In the genomic region with DNA sequence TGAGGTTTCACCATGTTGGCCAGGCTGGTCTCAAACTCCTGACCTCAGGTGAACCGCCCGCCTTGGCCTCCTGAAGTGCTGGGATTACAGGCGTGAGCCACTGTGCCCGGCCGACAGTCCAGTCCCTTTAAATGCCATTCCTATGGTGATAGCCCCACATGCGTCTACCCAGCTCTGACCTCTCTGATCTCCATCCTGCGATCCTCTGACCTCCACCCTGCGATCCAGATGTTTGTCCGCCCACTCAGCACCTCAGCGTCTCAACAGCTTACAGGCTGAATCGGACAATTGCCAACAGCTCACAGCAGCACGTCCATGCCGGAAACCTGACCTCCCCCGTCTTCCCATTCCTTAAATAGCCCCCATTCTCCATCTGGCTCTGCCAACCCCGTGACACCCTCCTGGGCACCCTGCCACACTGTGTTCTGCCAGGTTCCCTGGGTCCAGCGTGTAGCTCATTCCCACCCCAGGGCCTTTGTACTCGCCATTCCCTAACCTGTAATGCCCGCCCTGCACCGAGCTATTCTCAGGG, we compare ENCODE assay signal across 20 cellular contexts. TPM values are rescaled to one million over a fixed set of nuclear protein-coding genes. Genes with fewer than 3 reads are reported as not detected.
A peak's percentile ranks its signal among the peaks of the same experiment; 100 is the strongest.
DNase-seq lines count a peak whose midpoint lies in the region; ATAC-seq and TF ChIP-seq lines count a peak whose summit lies in the region.
"Had no signal": no experiment of that assay in that cellular context is flagged by ENCODE, and none has a peak within 500 bp of the region (broad histone marks: within the 10 kb centered on the region; RNA-seq: fewer than 3 reads in every experiment).

No MANE protein-coding gene starts in this region.

- H3K4me3 Mint-ChIP-seq in nephron: no peak overlapping the region
- H3K4me3 Mint-ChIP-seq: activated T-helper 1 cell treated with anti-CD3 and anti-CD28 coated beads, Interleukin-12 subunit alpha, Interleukin-12 subunit beta, Interleukin-2, Interleukin-4 antibody, amounts not matched to agents 30 ng/mL and 10 ng/mL and 1 ng/mL, durations not matched to agents 14 hours and 24 hours and 36 hours; effector memory CD8-positive, alpha-beta T cell had no signal

- H3K4me3 ChIP-seq in SK-N-SH (ENCODE audit: low read depth in 2 of 2, low read length in 1 of 2) (no peak overlapping the region), aorta (ENCODE audit: low read length in 2 of 2) (no peak overlapping the region)
- H3K4me3 ChIP-seq: PC-9, SK-N-MC, smooth muscle cell, suprapubic skin had no signal

- no peaks in the 10 kb centered on the region for H3K36me3 ChIP-seq in SK-N-SH (replicated peaks in 1 of 2; ENCODE audit: control insufficient read depth in 1 of 2, insufficient read depth in 2 of 2, low read length in 1 of 2)
- no peaks in the 10 kb centered on the region for H3K36me3 ChIP-seq in aorta (ENCODE audit: control insufficient read depth in 1 of 2, insufficient read depth in 2 of 2, low read length in 1 of 2)
- H3K36me3 ChIP-seq: suprapubic skin had no signal

- H3K4me1 ChIP-seq in SK-N-SH (ENCODE audit: control insufficient read depth in 1 of 2, insufficient read depth in 2 of 2, low read depth in 1 of 2, low read length in 1 of 2) (peaks cover 0 to 2% of the 10 kb centered on the region in 2 experiments; a peak in 1 of 4 replicates), aorta (ENCODE audit: control insufficient read depth in 1 of 2, insufficient read depth in 2 of 2, low read length in 2 of 2) (no peaks in the 10 kb centered on the region)

- H3K27me3 ChIP-seq in SK-N-SH (ENCODE audit: insufficient read depth): no peaks in the 10 kb centered on the region
- no peaks in the 10 kb centered on the region for H3K27me3 ChIP-seq in aorta (ENCODE audit: control insufficient read depth in 1 of 2, insufficient read depth in 2 of 2, low read length in 1 of 2)
- H3K27me3 ChIP-seq: suprapubic skin had no signal

- H2AFZ ChIP-seq in SK-N-SH (ENCODE audit: low read depth): no peak overlapping the region
- H2AFZ ChIP-seq: PC-9 had no signal

- H3K4me2 ChIP-seq in SK-N-SH: no peak overlapping the region
- H3K4me2 ChIP-seq: PC-9, smooth muscle cell had no signal

- H3K9me3 ChIP-seq in SK-N-SH: no peaks in the 10 kb centered on the region
- H3K9me3 ChIP-seq in aorta (ENCODE audit: control insufficient read depth, low read length): no peaks in the 10 kb centered on the region
- H3K9me3 ChIP-seq: suprapubic skin had no signal

- H3K4me1 Mint-ChIP-seq in nephron: peaks cover 31% of the 10 kb centered on the region

- H3K79me2 ChIP-seq in SK-N-SH (ENCODE audit: insufficient read depth): no peaks in the 10 kb centered on the region

- H3K27ac Mint-ChIP-seq in nephron: peak overlapping the region in 2 of 3 experiments; percentile 21 to 23
- H3K27ac Mint-ChIP-seq: activated T-helper 1 cell treated with anti-CD3 and anti-CD28 coated beads, Interleukin-12 subunit alpha, Interleukin-12 subunit beta, Interleukin-2, Interleukin-4 antibody, amounts not matched to agents 30 ng/mL and 10 ng/mL and 1 ng/mL, durations not matched to agents 14 hours and 24 hours and 36 hours; effector memory CD8-positive, alpha-beta T cell had no signal

- intact Hi-C loops in cardiac septum (cut with DNase I): no loop called here
- intact Hi-C loops in aorta (cut with DNase I): loop anchor here in 1 of 2 donors (2.0 kb wide), 1 partner anchor 116 kb away; no protein-coding TSS in a partner anchor

- H3K27ac ChIP-seq in SK-N-SH (ENCODE audit: low read depth in 2 of 2, low read length in 1 of 2): no peak overlapping the region
- no peak overlapping the region for H3K27ac ChIP-seq in aorta (ENCODE audit: low read depth in 1 of 2, low read length in 2 of 2)
- H3K27ac ChIP-seq: 22Rv1, PC-9, SK-N-MC, suprapubic skin had no signal

- no peaks in the 10 kb centered on the region for H3F3A ChIP-seq in SK-N-SH (replicated peaks; ENCODE audit: insufficient read depth)

- POLR2A ChIA-PET in SK-N-SH (lab: Yijun Ruan, JAX): no interaction called here

- peaks cover 28% of the 10 kb centered on the region for H3K27me3 Mint-ChIP-seq in nephron (ENCODE audit: low read depth)

- TF ChIP-seq EP300 in SK-N-SH (IDR thresholded peaks at IDR 0.05; ENCODE audit: borderline replicate concordance in 1 of 2, low read depth in 1 of 2, low read length in 1 of 2): no peak

- H3K36me3 Mint-ChIP-seq in nephron (ENCODE audit: low read depth): peaks cover 4% of the 10 kb centered on the region

- H4K20me1 ChIP-seq in SK-N-SH (ENCODE audit: insufficient read depth): no peaks in the 10 kb centered on the region

- no peak for TF ChIP-seq CTCF in SK-N-SH (IDR thresholded peaks at IDR 0.05)
- TF ChIP-seq CTCF in nephron (IDR thresholded peaks at IDR 0.05; ENCODE audit: unreplicated experiment in 3 of 3): no peak

- H3K9me2 ChIP-seq in SK-N-SH: no peaks in the 10 kb centered on the region

- H3K9me3 Mint-ChIP-seq in nephron: peaks cover 20% of the 10 kb centered on the region

- WGBS in SK-N-SH (ENCODE audit: low lambda C conversion rate): 79% methylated on average over 19 of the region's 19 CpGs
- WGBS in aorta, 2 donors: 19 to 21% methylated on average over 19 of the region's 19 CpGs

- DNase-seq in SK-N-SH (peak; percentile 10), cardiac septum (ENCODE audit: low spot score) (peak; percentile 88), aorta (peak; percentile 86 to 92), NCI-H1417 (lab: John Stamatoyannopoulos, UW) (no peak)
- DNase-seq in activated CD4-positive, alpha-beta T cell treated with anti-CD3 and anti-CD28 coated beads, Interleukin-2, amount 50 U/mL, for 1 hour: no peak
- DNase-seq: activated CD4-positive, CD25-positive, alpha-beta regulatory T cell treated with anti-CD3 and anti-CD28 coated beads, Interleukin-2, amount 50 U/mL, for 72 hours; effector memory CD8-positive, alpha-beta T cell; left colon; NCI-H1092 treated with DMSO at 0.1 percent for 48 hours; NCI-H2171 treated with DMSO at 0.1 percent for 48 hours; PC-9 had no signal

- no peak for TF ChIP-seq RAD21 in SK-N-SH (IDR thresholded peaks at IDR 0.05; ENCODE audit: low read length)

- no peak overlapping the region for H3K9ac ChIP-seq in SK-N-SH

- CTCF ChIA-PET in SK-N-SH (lab: Yijun Ruan, JAX): interaction anchor here (1.0 to 1.7 kb wide), 3 partner anchors 8 to 235 kb away, joined by 3 to 6 read pairs (median 6); no protein-coding TSS in a partner anchor

- ATAC-seq in SK-N-SH treated with all-trans-retinoic acid at 6 μM for 48 hours (no peak), aorta (ENCODE audit: low FRiP score) (no peak), GM19324 (IDR thresholded peaks at IDR 0.05; ENCODE audit: low FRiP score, unreplicated experiment) (no peak)
- ATAC-seq: effector memory CD8-positive, alpha-beta T cell; left colon had no signal

TF ChIP-seq in SK-N-SH, 30 proteins besides CTCF, POLR2A, EP300 and RAD21:
- TF ChIP-seq NRF1 (IDR thresholded peaks at IDR 0.05; ENCODE audit: low read depth, low read length) (no peak), YY1 (IDR thresholded peaks at IDR 0.05; ENCODE audit: low read depth) (no peak), GABPA (IDR thresholded peaks at IDR 0.05; ENCODE audit: low read depth) (no peak), TAF1 (IDR thresholded peaks at IDR 0.05; ENCODE audit: borderline replicate concordance, low read depth, low read length) (no peak)
- TF ChIP-seq, protein P1, sequence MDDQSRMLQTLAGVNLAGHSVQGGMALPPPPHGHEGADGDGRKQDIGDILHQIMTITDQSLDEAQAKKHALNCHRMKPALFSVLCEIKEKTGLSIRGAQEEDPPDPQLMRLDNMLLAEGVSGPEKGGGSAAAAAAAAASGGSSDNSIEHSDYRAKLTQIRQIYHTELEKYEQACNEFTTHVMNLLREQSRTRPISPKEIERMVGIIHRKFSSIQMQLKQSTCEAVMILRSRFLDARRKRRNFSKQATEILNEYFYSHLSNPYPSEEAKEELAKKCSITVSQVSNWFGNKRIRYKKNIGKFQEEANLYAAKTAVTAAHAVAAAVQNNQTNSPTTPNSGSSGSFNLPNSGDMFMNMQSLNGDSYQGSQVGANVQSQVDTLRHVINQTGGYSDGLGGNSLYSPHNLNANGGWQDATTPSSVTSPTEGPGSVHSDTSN (IDR thresholded peaks at IDR 0.05): no peak
- TF ChIP-seq, protein P2, sequence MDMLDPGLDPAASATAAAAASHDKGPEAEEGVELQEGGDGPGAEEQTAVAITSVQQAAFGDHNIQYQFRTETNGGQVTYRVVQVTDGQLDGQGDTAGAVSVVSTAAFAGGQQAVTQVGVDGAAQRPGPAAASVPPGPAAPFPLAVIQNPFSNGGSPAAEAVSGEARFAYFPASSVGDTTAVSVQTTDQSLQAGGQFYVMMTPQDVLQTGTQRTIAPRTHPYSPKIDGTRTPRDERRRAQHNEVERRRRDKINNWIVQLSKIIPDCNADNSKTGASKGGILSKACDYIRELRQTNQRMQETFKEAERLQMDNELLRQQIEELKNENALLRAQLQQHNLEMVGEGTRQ (IDR thresholded peaks at IDR 0.05; ENCODE audit: borderline replicate concordance, low read depth, low read length): no peak
TF ChIP-seq in SK-N-SH: peak in this region for 0.

TF ChIP-seq in SK-N-SH treated with all-trans-retinoic acid at 6 μM for 48 hours, 23 proteins besides CTCF, POLR2A, EP300 and RAD21:
- TF ChIP-seq TCF4 (CRISPR knock-in tag; IDR thresholded peaks at IDR 0.05; ENCODE audit: borderline replicate concordance) (no peak), CSDC2 (CRISPR knock-in tag; IDR thresholded peaks at IDR 0.05) (no peak), ISL1 (CRISPR knock-in tag; IDR thresholded peaks at IDR 0.05) (no peak), GLIS3 (CRISPR knock-in tag; IDR thresholded peaks at IDR 0.05) (no peak), ZNF8 (CRISPR knock-in tag; IDR thresholded peaks at IDR 0.05) (no peak)
- TF ChIP-seq, protein P3, sequence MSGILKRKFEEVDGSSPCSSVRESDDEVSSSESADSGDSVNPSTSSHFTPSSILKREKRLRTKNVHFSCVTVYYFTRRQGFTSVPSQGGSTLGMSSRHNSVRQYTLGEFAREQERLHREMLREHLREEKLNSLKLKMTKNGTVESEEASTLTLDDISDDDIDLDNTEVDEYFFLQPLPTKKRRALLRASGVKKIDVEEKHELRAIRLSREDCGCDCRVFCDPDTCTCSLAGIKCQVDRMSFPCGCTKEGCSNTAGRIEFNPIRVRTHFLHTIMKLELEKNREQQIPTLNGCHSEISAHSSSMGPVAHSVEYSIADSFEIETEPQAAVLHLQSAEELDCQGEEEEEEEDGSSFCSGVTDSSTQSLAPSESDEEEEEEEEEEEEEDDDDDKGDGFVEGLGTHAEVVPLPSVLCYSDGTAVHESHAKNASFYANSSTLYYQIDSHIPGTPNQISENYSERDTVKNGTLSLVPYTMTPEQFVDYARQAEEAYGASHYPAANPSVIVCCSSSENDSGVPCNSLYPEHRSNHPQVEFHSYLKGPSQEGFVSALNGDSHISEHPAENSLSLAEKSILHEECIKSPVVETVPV (CRISPR knock-in tag; IDR thresholded peaks at IDR 0.05): no peak

RNA-seq across cellular contexts. Expression of a gene that starts 44.0 kb away (rescaled TPM):
- not detected in 2 replicates for polyA plus RNA-seq in SK-N-SH (2012; rRNA removed)
- not detected in 2 replicates for polyA plus RNA-seq in SK-N-SH (2012; cell fraction: cytosol; rRNA removed)
- polyA plus RNA-seq in SK-N-SH (2012; cell fraction: nucleus; rRNA removed): not detected in 2 replicates
- 214 TPM for total RNA-seq in cardiac septum
- total RNA-seq in aorta: 100 to 1,000 TPM; 119 to 181 TPM
- not detected for polyA plus RNA-seq in aorta
- total RNA-seq: smooth muscle cell, suprapubic skin had no signal
- polyA plus RNA-seq: BJ, smooth muscle cell had no signal

Comparison
In these comparisons a context has a peak if more than half of its experiments do, and no peak if none do; other contexts are left out.
1. DNase-seq: peak in SK-N-SH (single experiment), cardiac septum (single experiment) and aorta (2 of 2); none in NCI-H1417 (0 of 3) and activated CD4-positive, alpha-beta T cell treated with anti-CD3 and anti-CD28 coated beads, Interleukin-2, amount 50 U/mL, for 1 hour (single experiment).